In the genomic region with DNA sequence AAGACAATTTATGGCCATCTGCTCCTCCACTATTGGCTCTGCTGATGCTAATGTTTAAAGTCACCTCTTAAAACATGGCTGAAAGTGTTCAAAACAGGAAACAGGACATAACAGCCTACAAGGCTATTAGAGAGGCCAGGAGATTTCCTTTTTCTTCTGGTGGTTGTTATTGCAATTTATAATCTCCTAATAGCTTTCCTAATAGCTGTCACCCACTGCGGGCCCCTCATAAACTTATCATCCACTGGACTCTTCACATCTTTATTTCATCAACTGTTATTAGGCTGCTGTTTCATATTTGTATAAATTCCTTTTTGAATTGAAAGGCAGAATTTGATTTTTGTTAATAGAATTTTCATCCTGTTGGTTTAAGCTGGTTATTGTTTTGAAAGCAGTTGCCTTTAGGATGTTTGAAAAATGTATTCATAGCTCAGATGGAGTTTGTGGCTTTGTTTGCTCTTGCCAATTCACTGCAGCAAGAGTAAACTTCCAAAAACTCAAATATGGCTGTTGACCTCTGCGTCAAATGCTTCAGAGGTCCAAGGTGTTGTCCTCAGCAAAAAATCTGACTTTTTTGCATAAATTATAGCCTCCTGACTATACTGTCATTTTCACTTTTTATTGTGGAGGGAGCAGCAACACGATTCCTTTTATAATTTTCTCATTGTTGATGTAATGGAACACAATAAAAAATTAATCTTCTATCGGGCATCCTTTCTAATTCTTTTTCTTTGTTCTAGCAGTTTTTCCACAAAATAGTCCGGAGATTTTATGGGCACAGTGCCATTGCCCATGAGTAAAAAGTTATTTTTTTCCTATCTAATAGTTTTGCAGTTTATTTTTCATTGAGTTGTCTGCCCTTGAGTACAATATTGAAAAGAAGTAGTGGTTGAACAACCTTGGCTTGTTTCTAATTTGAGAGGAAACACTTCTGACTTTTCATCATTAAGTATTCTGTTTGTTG, we compare ENCODE assay signal across 26 cellular contexts.
"Had no signal": no experiment of that assay in that cellular context is flagged by ENCODE, and none has a peak within 500 bp of the region (broad histone marks: within the 10 kb centered on the region; RNA-seq: fewer than 3 reads in every experiment).

No MANE protein-coding gene starts in this region.

- H3K27ac ChIP-seq: adrenal gland, ascending aorta, brain microvascular endothelial cell, dorsolateral prefrontal cortex, esophagus squamous epithelium, left lung, ovary, thoracic aorta, vagina had no signal

- H3K4me1 Mint-ChIP-seq: activated B cell treated with CpG ODN at 0.5 μM for 24 hours; activated CD4-positive, alpha-beta T cell treated with anti-CD3 and anti-CD28 coated beads for 36 hours; natural killer cell had no signal

- H3K4me3 Mint-ChIP-seq: activated B cell treated with CpG ODN at 0.5 μM for 24 hours; activated CD4-positive, alpha-beta T cell treated with anti-CD3 and anti-CD28 coated beads for 36 hours; activated naive CD8-positive, alpha-beta T cell; activated T-cell treated with anti-CD3 and anti-CD28 coated beads, Interleukin-2, amount 50 U/mL, for 4 hours; effector memory CD8-positive, alpha-beta T cell; natural killer cell; type B pancreatic cell had no signal

- H3K36me3 Mint-ChIP-seq: activated naive CD8-positive, alpha-beta T cell; natural killer cell; type B pancreatic cell had no signal

- DNase-seq: activated B cell treated with CpG ODN at 0.5 μM for 24 hours; activated CD4-positive, alpha-beta T cell treated with anti-CD3 and anti-CD28 coated beads for 36 hours; activated CD4-positive, alpha-beta T cell treated with anti-CD3 and anti-CD28 coated beads, Interleukin-2, amount 50 U/mL, for 48 hours; activated CD8-positive, alpha-beta memory T cell treated with anti-CD3 and anti-CD28 coated beads, Interleukin-2, amount 50 U/mL, for 48 hours; activated naive CD4-positive, alpha-beta T cell; activated T-cell treated with anti-CD3 and anti-CD28 coated beads, Interleukin-2, amount 50 U/mL, for 4 hours; adrenal gland; brain microvascular endothelial cell; caudate nucleus; dorsolateral prefrontal cortex; effector memory CD8-positive, alpha-beta T cell; esophagus squamous epithelium; foreskin fibroblast; left lung; midbrain; natural killer cell; ovary; right cardiac atrium; stimulated activated CD4-positive, alpha-beta T cell treated with anti-CD3 and anti-CD28 coated beads, Interleukin-4, amount 100 ng/mL, for 24 hours; stimulated activated naive CD4-positive, alpha-beta T cell treated with Interleukin-2 at 50 U/mL for 16 hours had no signal

- H3K27ac Mint-ChIP-seq: activated B cell treated with CpG ODN at 0.5 μM for 24 hours; activated CD4-positive, alpha-beta T cell treated with anti-CD3 and anti-CD28 coated beads for 36 hours; activated naive CD8-positive, alpha-beta T cell; activated T-helper 2 cell treated with anti-CD3 and anti-CD28 coated beads, Interferon-gamma antibody, Interleukin-2, Interleukin-4, amounts not matched to agents 10 μg/mL and 5 μg/mL and 100 μg/mL, durations not matched to agents 14 hours and 24 hours and 36 hours; effector memory CD8-positive, alpha-beta T cell; natural killer cell; type B pancreatic cell had no signal

- H3K9me3 Mint-ChIP-seq: activated T-cell treated with anti-CD3 and anti-CD28 coated beads, Interleukin-2, amount 50 U/mL, for 4 hours; activated T-helper 2 cell treated with anti-CD3 and anti-CD28 coated beads, Interferon-gamma antibody, Interleukin-2, Interleukin-4, amounts not matched to agents 10 μg/mL and 5 μg/mL and 100 μg/mL, durations not matched to agents 14 hours and 24 hours and 36 hours; natural killer cell; type B pancreatic cell had no signal
